18 cellular contexts compared by ENCODE assay signal in the genomic region with DNA sequence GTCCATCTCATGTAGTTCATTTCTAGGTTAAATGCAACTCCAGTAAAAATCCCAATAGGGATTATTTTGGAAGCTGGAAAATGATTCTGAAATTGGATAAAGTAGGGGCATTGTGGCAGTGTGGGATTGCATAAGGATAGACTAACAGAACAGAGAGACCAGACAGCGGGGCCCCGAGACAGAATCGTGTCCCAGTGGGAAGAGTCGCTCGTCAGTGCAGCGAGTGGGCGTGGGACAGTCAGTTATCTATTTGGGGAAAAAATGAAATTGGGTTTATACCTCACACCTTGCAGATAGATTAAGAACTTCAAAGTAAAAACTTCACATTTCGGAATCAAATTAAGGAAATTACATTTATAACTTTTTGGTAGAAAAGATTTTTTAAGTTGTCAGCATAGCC. TPM values are rescaled to one million over a fixed set of nuclear protein-coding genes. Genes with fewer than 3 reads are reported as not detected.
A peak's percentile ranks its signal among the peaks of the same experiment; 100 is the strongest.
DNase-seq lines count a peak whose midpoint lies in the region; ATAC-seq and TF ChIP-seq lines count a peak whose summit lies in the region.
"Had no signal": no experiment of that assay in that cellular context is flagged by ENCODE, and none has a peak within 500 bp of the region (broad histone marks: within the 10 kb centered on the region; RNA-seq: fewer than 3 reads in every experiment).

No MANE protein-coding gene starts in this region.

- peaks cover 83% of the 10 kb centered on the region for H3K36me3 Mint-ChIP-seq in activated T-cell treated with anti-CD3 and anti-CD28 coated beads, Interleukin-2, amount 50 U/mL, for 24 hours (ENCODE audit: low read depth)
- H3K36me3 Mint-ChIP-seq in CD8-positive, alpha-beta T cell: peaks cover 70% of the 10 kb centered on the region
- peaks cover 44% of the 10 kb centered on the region for H3K36me3 Mint-ChIP-seq in central memory CD8-positive, alpha-beta T cell (ENCODE audit: insufficient read depth)

- TF ChIP-seq CTCF in CD8-positive, alpha-beta T cell (IDR thresholded peaks at IDR 0.05): no peak
- TF ChIP-seq CTCF in neutrophil (IDR thresholded peaks at IDR 0.05): no peak

- POLR2A ChIA-PET in CD8-positive, alpha-beta T cell (lab: Charles Lee): no interaction called here

- no peak overlapping the region for H3K4me3 Mint-ChIP-seq in activated T-cell treated with anti-CD3 and anti-CD28 coated beads, Interleukin-2, amount 50 U/mL, for 24 hours
- no peak overlapping the region for H3K4me3 Mint-ChIP-seq in CD8-positive, alpha-beta T cell
- no peak overlapping the region for H3K4me3 Mint-ChIP-seq in central memory CD8-positive, alpha-beta T cell
- H3K4me3 Mint-ChIP-seq: GM23338 had no signal

- H3K27me3 Mint-ChIP-seq in activated T-cell treated with anti-CD3 and anti-CD28 coated beads, Interleukin-2, amount 50 U/mL, for 24 hours: no peaks in the 10 kb centered on the region
- H3K27me3 Mint-ChIP-seq in CD8-positive, alpha-beta T cell (ENCODE audit: low read depth): no peaks in the 10 kb centered on the region
- no peaks in the 10 kb centered on the region for H3K27me3 Mint-ChIP-seq in central memory CD8-positive, alpha-beta T cell
- H3K27me3 Mint-ChIP-seq: CD4-positive, alpha-beta memory T cell had no signal

- no peaks in the 10 kb centered on the region for H3K9me3 ChIP-seq in CD8-positive, alpha-beta T cell (ENCODE audit: low read length)
- no peaks in the 10 kb centered on the region for H3K9me3 ChIP-seq in neutrophil
- H3K9me3 ChIP-seq: BLaER1 treated with 17β-estradiol and CSF1 and Interleukin-3, amounts not matched to agents 10 nM and 100 nM had no signal

- CTCF ChIA-PET in CD8-positive, alpha-beta T cell (lab: Charles Lee): interaction anchor here (1.0 to 1.3 kb wide), 2 partner anchors 79 to 82 kb away, joined by 3 read pairs; partner anchors contain the start of gene CCDC85B

- H3K4me1 Mint-ChIP-seq in activated T-cell treated with anti-CD3 and anti-CD28 coated beads, Interleukin-2, amount 50 U/mL, for 24 hours (ENCODE audit: low read depth): peaks cover 9% of the 10 kb centered on the region
- peaks cover 4% of the 10 kb centered on the region for H3K4me1 Mint-ChIP-seq in CD8-positive, alpha-beta T cell (ENCODE audit: low read depth)
- H3K4me1 Mint-ChIP-seq in central memory CD8-positive, alpha-beta T cell: peaks cover 19% of the 10 kb centered on the region

- DNase-seq in activated T-cell treated with anti-CD3 and anti-CD28 coated beads, Interleukin-2, amount 50 U/mL, for 24 hours: no peak
- no peak for DNase-seq in activated T-cell treated with anti-CD3 and anti-CD28 coated beads, Interleukin-2, amount 50 U/mL, for 48 hours
- DNase-seq in CD8-positive, alpha-beta T cell: no peak
- no peak for DNase-seq in central memory CD8-positive, alpha-beta T cell (ENCODE audit: low spot score in 2 of 2)
- DNase-seq in pons (ENCODE audit: low spot score) (no peak), DMS79 (lab: John Stamatoyannopoulos, UW) (no peak)
- DNase-seq: ACHN; CD4-positive, alpha-beta memory T cell; COR-L47; DMS153; DND-41; GDM1; H7 had no signal

- no peaks in the 10 kb centered on the region for H3K27me3 ChIP-seq in CD8-positive, alpha-beta T cell (ENCODE audit: insufficient read depth, low read length)
- H3K27me3 ChIP-seq in neutrophil: no peaks in the 10 kb centered on the region
- H3K27me3 ChIP-seq: BLaER1 treated with 17β-estradiol and CSF1 and Interleukin-3, amounts not matched to agents 10 nM and 100 nM had no signal

- H3K4me1 ChIP-seq in CD8-positive, alpha-beta T cell (ENCODE audit: insufficient read depth, low read length): no peaks in the 10 kb centered on the region
- peaks cover 26 to 27% of the 10 kb centered on the region in 2 experiments for H3K4me1 ChIP-seq in neutrophil (ENCODE audit: control insufficient read depth in 1 of 2, insufficient read depth in 1 of 2, low read depth in 1 of 2, low read length in 1 of 2)
- H3K4me1 ChIP-seq: BLaER1 treated with 17β-estradiol and CSF1 and Interleukin-3, amounts not matched to agents 10 nM and 100 nM had no signal

- intact Hi-C loops in CD8-positive, alpha-beta T cell (cut with DNase I, micrococcal nuclease): no loop called here

- no peak overlapping the region for H3K4me3 ChIP-seq in CD8-positive, alpha-beta T cell (ENCODE audit: low read depth, low read length)
- no peak overlapping the region for H3K4me3 ChIP-seq in neutrophil (ENCODE audit: low read depth in 1 of 2, low read length in 1 of 2)
- H3K4me3 ChIP-seq: BLaER1 treated with 17β-estradiol and CSF1 and Interleukin-3, amounts not matched to agents 10 nM and 100 nM; GM23338 had no signal

- peak overlapping the region; percentile 77 for H3K27ac Mint-ChIP-seq in activated T-cell treated with anti-CD3 and anti-CD28 coated beads, Interleukin-2, amount 50 U/mL, for 24 hours
- H3K27ac Mint-ChIP-seq in CD8-positive, alpha-beta T cell: peak overlapping the region; percentile 4
- peak overlapping the region; percentile 43 for H3K27ac Mint-ChIP-seq in central memory CD8-positive, alpha-beta T cell (ENCODE audit: low read depth)

- ATAC-seq in CD8-positive, alpha-beta T cell: no peak
- ATAC-seq in central memory CD8-positive, alpha-beta T cell (replicated peaks; ENCODE audit: extremely low read depth, poor library complexity, severe bottlenecking): no peak
- ATAC-seq: GM23338 had no signal

- peaks cover 19% of the 10 kb centered on the region for H3K36me3 ChIP-seq in CD8-positive, alpha-beta T cell (ENCODE audit: insufficient read depth, low read length)
- H3K36me3 ChIP-seq in neutrophil: peaks cover 39% of the 10 kb centered on the region

- no peaks in the 10 kb centered on the region for H3K9me3 Mint-ChIP-seq in activated T-cell treated with anti-CD3 and anti-CD28 coated beads, Interleukin-2, amount 50 U/mL, for 24 hours
- H3K9me3 Mint-ChIP-seq in CD8-positive, alpha-beta T cell: no peaks in the 10 kb centered on the region
- H3K9me3 Mint-ChIP-seq in central memory CD8-positive, alpha-beta T cell: no peaks in the 10 kb centered on the region
- H3K9me3 Mint-ChIP-seq: CD4-positive, alpha-beta memory T cell had no signal

- H3K27ac ChIP-seq in CD8-positive, alpha-beta T cell (ENCODE audit: low read depth, low read length): no peak overlapping the region
- peak overlapping the region; percentile 13 for H3K27ac ChIP-seq in neutrophil
- H3K27ac ChIP-seq: BLaER1 treated with 17β-estradiol and CSF1 and Interleukin-3, amounts not matched to agents 10 nM and 100 nM; HL-60 had no signal

RNA-seq across cellular contexts. Expression of gene SART1, which starts 10.6 kb away (rescaled TPM):
- 100 to 1,000 TPM; 102 to 123 TPM for total RNA-seq in CD8-positive, alpha-beta T cell

RNA-seq across cellular contexts. Expression of gene TSGA10IP, which starts 26.8 kb away (rescaled TPM):
- not detected for total RNA-seq in CD8-positive, alpha-beta T cell
- total RNA-seq: A172; CD4-positive, alpha-beta memory T cell had no signal

RNA-seq across cellular contexts. Expression of gene EIF1AD, which starts 29.8 kb away (rescaled TPM):
- 100 to 1,000 TPM; 119 to 126 TPM for total RNA-seq in CD8-positive, alpha-beta T cell

RNA-seq across cellular contexts. Expression of gene BANF1, which starts 30.2 kb away (rescaled TPM):
- 10 to 100 TPM; 31.6 to 34.0 TPM for total RNA-seq in CD8-positive, alpha-beta T cell

RNA-seq across cellular contexts. Expression of gene CST6, which starts 39.7 kb away (rescaled TPM):
- total RNA-seq in CD8-positive, alpha-beta T cell: not detected
- total RNA-seq: A172; CD4-positive, alpha-beta memory T cell; H7 had no signal

Comparison
In these comparisons a context has a peak if more than half of its experiments do, and no peak if none do; other contexts are left out.
1. H3K27ac Mint-ChIP-seq: peak in every context shown above with its lines; median percentile 77 in activated T-cell treated with anti-CD3 and anti-CD28 coated beads, Interleukin-2, amount 50 U/mL, for 24 hours; 43 in central memory CD8-positive, alpha-beta T cell; 4 in CD8-positive, alpha-beta T cell.